16 cellular contexts compared by ENCODE assay signal in genomic region chr6:166618251-166618650, GRCh38. TPM values are rescaled to one million over a fixed set of nuclear protein-coding genes. Genes with fewer than 3 reads are reported as not detected.
DNase-seq lines count a peak whose midpoint lies in the region; ATAC-seq and TF ChIP-seq lines count a peak whose summit lies in the region.
"Had no signal": no experiment of that assay in that cellular context is flagged by ENCODE, and none has a peak within 500 bp of the region (broad histone marks: within the 10 kb centered on the region; RNA-seq: fewer than 3 reads in every experiment).

No MANE protein-coding gene starts in this region.

- no peak for ATAC-seq in left cardiac atrium
- no peak for ATAC-seq in CD8-positive, alpha-beta T cell

- H3K27ac ChIP-seq in right atrium auricular region: no peak overlapping the region
- H3K27ac ChIP-seq in endodermal cell (ENCODE audit: low read depth, low read length): no peak overlapping the region
- H3K27ac ChIP-seq in substantia nigra (ENCODE audit: low read depth, low read length, poor library complexity, severe bottlenecking): no peak overlapping the region
- no peak overlapping the region for H3K27ac ChIP-seq in CD8-positive, alpha-beta T cell (ENCODE audit: low read depth, low read length)
- H3K27ac ChIP-seq: C4-2B had no signal

- TF ChIP-seq CTCF in right atrium auricular region (IDR thresholded peaks at IDR 0.05): no peak
- TF ChIP-seq CTCF in endodermal cell (conservative IDR thresholded peaks at IDR 0.05): no peak
- TF ChIP-seq CTCF in osteocyte (IDR thresholded peaks at IDR 0.05): no peak
- TF ChIP-seq CTCF in CD8-positive, alpha-beta T cell (IDR thresholded peaks at IDR 0.05): no peak

- H3K36me3 Mint-ChIP-seq in endodermal cell (ENCODE audit: low read depth) (peaks cover 14% of the 10 kb centered on the region), osteocyte (ENCODE audit: unreplicated experiment) (peaks cover 15% of the 10 kb centered on the region)
- H3K36me3 Mint-ChIP-seq in CD8-positive, alpha-beta T cell: no peaks in the 10 kb centered on the region

- H3K27ac Mint-ChIP-seq in endodermal cell (no peak overlapping the region), osteocyte (ENCODE audit: unreplicated experiment) (peak overlapping the region; percentile 93)
- no peak overlapping the region for H3K27ac Mint-ChIP-seq in CD8-positive, alpha-beta T cell

- H3K9ac ChIP-seq in endodermal cell (ENCODE audit: extremely low read depth, low read length, poor library complexity, severe bottlenecking): no peak overlapping the region

- H3K4me3 Mint-ChIP-seq in endodermal cell (no peak overlapping the region), osteocyte (ENCODE audit: unreplicated experiment) (no peak overlapping the region)
- H3K4me3 Mint-ChIP-seq in CD8-positive, alpha-beta T cell: no peak overlapping the region

- H3K4me1 ChIP-seq in right atrium auricular region: peaks cover 0 to 75% of the 10 kb centered on the region in 2 donors
- H3K4me1 ChIP-seq in endodermal cell (ENCODE audit: control insufficient read depth, insufficient read depth, low read length): peaks cover 2% of the 10 kb centered on the region
- no peaks in the 10 kb centered on the region for H3K4me1 ChIP-seq in CD8-positive, alpha-beta T cell (ENCODE audit: insufficient read depth, low read length)

- CTCF ChIA-PET in CD8-positive, alpha-beta T cell (lab: Charles Lee): interaction anchor here (1.4 kb wide), 1 partner anchor 11 kb away, joined by 3 read pairs; no protein-coding TSS in a partner anchor

- intact Hi-C loops in left cardiac atrium (cut with DNase I): loop anchor here (10.0 kb wide), 1 partner anchor 63 kb away; no protein-coding TSS in a partner anchor
- intact Hi-C loops in CD8-positive, alpha-beta T cell (cut with DNase I, micrococcal nuclease): no loop called here

- peaks cover 23% of the 10 kb centered on the region for H3K4me1 Mint-ChIP-seq in endodermal cell
- H3K4me1 Mint-ChIP-seq in osteocyte (ENCODE audit: unreplicated experiment): peaks cover 90% of the 10 kb centered on the region
- no peaks in the 10 kb centered on the region for H3K4me1 Mint-ChIP-seq in CD8-positive, alpha-beta T cell (ENCODE audit: low read depth)

- no peaks in the 10 kb centered on the region for H3K9me3 Mint-ChIP-seq in endodermal cell
- no peaks in the 10 kb centered on the region for H3K9me3 Mint-ChIP-seq in osteocyte (ENCODE audit: unreplicated experiment)
- H3K9me3 Mint-ChIP-seq in CD8-positive, alpha-beta T cell: no peaks in the 10 kb centered on the region

- H3K36me3 ChIP-seq in right atrium auricular region (no peaks in the 10 kb centered on the region), endodermal cell (ENCODE audit: control insufficient read depth, insufficient read depth, low read length) (peaks cover 4% of the 10 kb centered on the region)
- no peaks in the 10 kb centered on the region for H3K36me3 ChIP-seq in CD8-positive, alpha-beta T cell (ENCODE audit: insufficient read depth, low read length)

- WGBS in endodermal cell (ENCODE audit: insufficient coverage in 1 of 2, insufficient read length in 1 of 2), 2 experiments: 94% methylated on average over 4 of the region's 4 CpGs; no CpG with 5 or more reads in 1 of the 2 experiments

- H3K27me3 Mint-ChIP-seq in endodermal cell (ENCODE audit: insufficient read depth) (no peaks in the 10 kb centered on the region), osteocyte (ENCODE audit: unreplicated experiment) (no peaks in the 10 kb centered on the region)
- H3K27me3 Mint-ChIP-seq in CD8-positive, alpha-beta T cell (ENCODE audit: low read depth): peaks cover 6% of the 10 kb centered on the region

- peak; percentile 40 for DNase-seq in right atrium auricular region (ENCODE audit: low spot score)
- no peak for DNase-seq in left cardiac atrium
- DNase-seq in endodermal cell: peak; percentile 32
- peak; percentile 40 for DNase-seq in osteocyte (ENCODE audit: extremely low spot score, unreplicated experiment)
- no peak for DNase-seq in substantia nigra (lab: John Stamatoyannopoulos, UW)
- no peak for DNase-seq in CD8-positive, alpha-beta T cell
- no peak for DNase-seq in DMS153 treated with DMSO at 0.1 percent for 48 hours (lab: John Stamatoyannopoulos, UW; ENCODE audit: unreplicated experiment)
- DNase-seq: COR-L47, Karpas-422, MG63, NCI-H1092, NCI-H146, NCI-H2081, NCI-H748 treated with DMSO at 0.1 percent for 48 hours, RPMI8226 had no signal

- POLR2A ChIA-PET in CD8-positive, alpha-beta T cell (lab: Charles Lee): interaction anchor here (1.2 kb wide), 1 partner anchor 9 kb away, joined by 3 read pairs; the partner anchor contains the start of gene RPS6KA2

- H3K4me3 ChIP-seq in right atrium auricular region: no peak overlapping the region
- no peak overlapping the region for H3K4me3 ChIP-seq in endodermal cell (ENCODE audit: low read length)
- H3K4me3 ChIP-seq in CD8-positive, alpha-beta T cell (ENCODE audit: low read depth, low read length): no peak overlapping the region
- H3K4me3 ChIP-seq: MG63 had no signal

- H3K9me3 ChIP-seq in right atrium auricular region (no peaks in the 10 kb centered on the region), endodermal cell (ENCODE audit: control insufficient read depth, low read length) (no peaks in the 10 kb centered on the region)
- H3K9me3 ChIP-seq in CD8-positive, alpha-beta T cell (ENCODE audit: low read length): no peaks in the 10 kb centered on the region
- H3K9me3 ChIP-seq: MG63 had no signal

- H3K27me3 ChIP-seq in right atrium auricular region (no peaks in the 10 kb centered on the region), endodermal cell (ENCODE audit: control insufficient read depth, insufficient read depth, low read length, poor library complexity, severe bottlenecking) (no peaks in the 10 kb centered on the region)
- no peaks in the 10 kb centered on the region for H3K27me3 ChIP-seq in CD8-positive, alpha-beta T cell (ENCODE audit: insufficient read depth, low read length)
- H3K27me3 ChIP-seq: MG63 had no signal

RNA-seq across cellular contexts. Expression of gene RPS6KA2, which starts 8.8 kb away (rescaled TPM):
- 100 to 1,000 TPM in 1 of 2 donors, 10 to 100 TPM in 1; 78.6 to 131 TPM for total RNA-seq in right atrium auricular region
- total RNA-seq in left cardiac atrium: 10 to 100 TPM; 59.6 to 95.7 TPM
- total RNA-seq in endodermal cell: 10 to 100 TPM; 17.9 to 23.9 TPM
- polyA plus RNA-seq in endodermal cell (2013, experiment 1 of 2): 16.7 TPM
- polyA plus RNA-seq in endodermal cell (2013, experiment 2 of 2): 16.3 TPM
- total RNA-seq in osteocyte: 89.9 and 102 TPM in 2 replicates
- 1 to 10 TPM; 2.2 TPM for total RNA-seq in CD8-positive, alpha-beta T cell

RNA-seq across cellular contexts. Expression of gene RAMACL, which starts 31.8 kb away (rescaled TPM):
- total RNA-seq in right atrium auricular region: under 1 TPM; 0.20 to 0.52 TPM
- total RNA-seq in left cardiac atrium: 1 to 10 TPM in 1 of 2 donors, under 1 TPM in 1; 0.71 to 1.6 TPM
- 1 to 10 TPM in 1 of 2 donors, under 1 TPM in 1; 0.80 to 2.5 TPM for total RNA-seq in endodermal cell
- polyA plus RNA-seq in endodermal cell (2013, experiment 1 of 2): 0.11 TPM
- 0.33 TPM for polyA plus RNA-seq in endodermal cell (2013, experiment 2 of 2)
- 2.5 and 3.6 TPM in 2 replicates for total RNA-seq in osteocyte
- total RNA-seq in CD8-positive, alpha-beta T cell: under 1 TPM in 1 of 2 experiments, not detected in 1; 0.31 TPM

Comparison
In these comparisons a context has a peak if more than half of its experiments do, and no peak if none do; other contexts are left out.
1. DNase-seq: peak in right atrium auricular region (single experiment), endodermal cell (single experiment) and osteocyte (single experiment); none in left cardiac atrium (single experiment), substantia nigra (0 of 49), CD8-positive, alpha-beta T cell (0 of 7) and DMS153 treated with DMSO at 0.1 percent for 48 hours (single experiment).
2. RNA of gene RPS6KA2, which starts 8.8 kb away (total RNA-seq): 78.6 to 131 TPM in right atrium auricular region, 59.6 to 95.7 TPM in left cardiac atrium, 89.9 to 102 TPM in osteocyte and 17.9 to 23.9 TPM in endodermal cell; 2.2 TPM in CD8-positive, alpha-beta T cell; every median in the first group is over 4 times any median in the second.
3. intact Hi-C loops: an anchor here in left cardiac atrium (10.0 kb wide); none called in CD8-positive, alpha-beta T cell.